12 cellular contexts compared by ENCODE assay signal in the genomic region with DNA sequence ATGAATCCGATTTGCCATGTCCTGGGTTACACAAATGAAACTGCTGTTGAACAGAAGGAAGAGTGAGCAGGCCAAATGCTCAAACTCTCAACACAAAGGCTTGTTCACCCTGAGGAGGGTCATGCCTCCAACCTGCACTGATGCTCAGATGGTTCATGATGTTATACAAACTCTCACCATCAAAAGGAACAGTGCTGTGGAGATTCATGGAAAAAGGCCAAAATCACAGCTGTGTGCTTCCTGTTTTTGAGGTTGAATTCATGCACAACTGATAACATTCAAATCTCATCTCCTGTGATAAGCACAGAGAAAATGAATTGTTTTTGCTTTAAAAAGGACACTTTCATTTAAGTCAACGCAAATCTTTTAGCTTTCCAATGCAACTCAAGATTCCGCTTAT. TPM values are rescaled to one million over a fixed set of nuclear protein-coding genes. Genes with fewer than 3 reads are reported as not detected.
A peak's percentile ranks its signal among the peaks of the same experiment; 100 is the strongest.
DNase-seq lines count a peak whose midpoint lies in the region; ATAC-seq and TF ChIP-seq lines count a peak whose summit lies in the region.
"Had no signal": no experiment of that assay in that cellular context is flagged by ENCODE, and none has a peak within 500 bp of the region (broad histone marks: within the 10 kb centered on the region; RNA-seq: fewer than 3 reads in every experiment).

No MANE protein-coding gene starts in this region.

- TF ChIP-seq EP300 in gastroesophageal sphincter (IDR thresholded peaks at IDR 0.05), result no peak

- TF ChIP-seq POLR2A in gastroesophageal sphincter (IDR thresholded peaks at IDR 0.05), result no peak

- ATAC-seq in left lobe of liver, result peak; percentile 39
- no peak for ATAC-seq in gastroesophageal sphincter
- ATAC-seq in GM21723 (IDR thresholded peaks at IDR 0.05; ENCODE audit: unreplicated experiment), result no peak
- ATAC-seq: activated T-helper 17 cell treated with anti-CD3 and anti-CD28 coated beads, Interleukin-2, amount 50 U/mL, for 72 hours had no signal

- no peaks in the 10 kb centered on the region for H4K20me1 ChIP-seq in BLaER1

- H3K4me1 ChIP-seq in BLaER1 (peaks cover 24% of the 10 kb centered on the region), SJCRH30 (peaks cover 11% of the 10 kb centered on the region), gastroesophageal sphincter (peaks cover 0 to 6% (median 0%) of the 10 kb centered on the region in 3 donors)

- no peak overlapping the region for H3K9ac ChIP-seq in BLaER1

- H3K36me3 ChIP-seq in BLaER1 (no peaks in the 10 kb centered on the region), SJCRH30 (no peaks in the 10 kb centered on the region), gastroesophageal sphincter (no peaks in the 10 kb centered on the region)
- H3K36me3 ChIP-seq: neutrophil, suprapubic skin had no signal

- H3K27ac ChIP-seq in BLaER1 (no peak overlapping the region), SJCRH30 (no peak overlapping the region), gastroesophageal sphincter (no peak overlapping the region)
- H3K27ac ChIP-seq: neutrophil, suprapubic skin had no signal

- H3K27me3 ChIP-seq in BLaER1 (no peaks in the 10 kb centered on the region), SJCRH30 (no peaks in the 10 kb centered on the region), gastroesophageal sphincter (no peaks in the 10 kb centered on the region)
- H3K27me3 ChIP-seq: neutrophil, suprapubic skin had no signal

- TF ChIP-seq CTCF in gastroesophageal sphincter (IDR thresholded peaks at IDR 0.05), result no peak

- H3K4me2 ChIP-seq in BLaER1, result peak overlapping the region; percentile 28

- WGBS in gastroesophageal sphincter (ENCODE audit: low coverage in 1 of 2), 2 donors, result 73 to 78% methylated on average over 3 of the region's 3 CpGs

- H3K4me3 ChIP-seq in BLaER1 (no peak overlapping the region), SJCRH30 (no peak overlapping the region), gastroesophageal sphincter (no peak overlapping the region)
- H3K4me3 ChIP-seq: suprapubic skin had no signal

- peak; percentile 28 for DNase-seq in ELR (ENCODE audit: low read depth)
- DNase-seq in SJCRH30, result peak; percentile 25 to 72
- no peak for DNase-seq in left lobe of liver (ENCODE audit: low spot score)
- no peak for DNase-seq in DMS114 treated with DMSO at 0.1 percent for 48 hours (lab: John Stamatoyannopoulos, UW; ENCODE audit: unreplicated experiment)
- DNase-seq in GM03348 (ENCODE audit: low spot score), result no peak
- DNase-seq: head of caudate nucleus had no signal

- H3K9me3 ChIP-seq in BLaER1 (no peaks in the 10 kb centered on the region), SJCRH30 (replicated peaks) (peaks cover 4% of the 10 kb centered on the region; the same call in 1 of the 2 replicates), gastroesophageal sphincter (no peaks in the 10 kb centered on the region)
- H3K9me3 ChIP-seq: neutrophil, suprapubic skin had no signal

RNA-seq across cellular contexts. Expression of a gene that starts 22.1 kb away (rescaled TPM):
- 26.2 and 35.0 TPM in 2 replicates for total RNA-seq in SJCRH30 (2014; rRNA removed; shearing (Covaris generic))
- total RNA-seq in left lobe of liver (1.1 TPM), gastroesophageal sphincter (10 to 100 TPM in 2 of 4 donors, 1 to 10 TPM in 2; 5.0 to 12.8 (median 8.3) TPM)

Comparison
In these comparisons a context has a peak if more than half of its experiments do, and no peak if none do; other contexts are left out.
1. DNase-seq: peak in ELR (single experiment) and SJCRH30 (2 of 2); none in left lobe of liver (single experiment), DMS114 treated with DMSO at 0.1 percent for 48 hours (single experiment) and GM03348 (single experiment).